ENCODE assay signal across 27 cellular contexts in genomic region chr2:35688298-35688697, GRCh38.
"Had no signal": no experiment of that assay in that cellular context is flagged by ENCODE, and none has a peak within 500 bp of the region (broad histone marks: within the 10 kb centered on the region; RNA-seq: fewer than 3 reads in every experiment).

No MANE protein-coding gene starts in this region.

- H3K4me3 Mint-ChIP-seq: mesothelial cell of epicardium; naive B cell; natural killer cell; nephron progenitor cell; neural progenitor cell; stimulated activated naive B cell treated with anti-CD40 and anti-IgM and Interleukin-4, amounts not matched to agents 10 μg/mL and 1 μg/mL and 100 μg/mL, for 72 hours had no signal

- H3K27me3 Mint-ChIP-seq: naive B cell; progenitor cell of endocrine pancreas; stimulated activated naive B cell treated with anti-CD40 and anti-IgM and Interleukin-4, amounts not matched to agents 10 μg/mL and 1 μg/mL and 100 μg/mL, for 72 hours had no signal

- H3K36me3 ChIP-seq: left ventricle myocardium inferior, neural progenitor cell, neutrophil, right atrium auricular region, stomach, thyroid gland, transverse colon, upper lobe of left lung, vagina had no signal

- H3K4me1 ChIP-seq: left ventricle myocardium inferior, neural progenitor cell, right atrium auricular region, stomach, testis, thyroid gland, transverse colon, upper lobe of left lung, vagina had no signal

- H3K27me3 ChIP-seq: neural progenitor cell, neutrophil, right atrium auricular region, stomach, testis, thyroid gland, transverse colon, upper lobe of left lung, vagina had no signal

- H2AFZ ChIP-seq: neural progenitor cell had no signal

- H3K4me2 ChIP-seq: neural progenitor cell had no signal

- H3K9ac ChIP-seq: neural progenitor cell had no signal

- H3K9me3 Mint-ChIP-seq: mesothelial cell of epicardium, nephron progenitor cell, neural progenitor cell had no signal

- H3K27ac Mint-ChIP-seq: mesothelial cell of epicardium; naive B cell; natural killer cell; nephron progenitor cell; neural progenitor cell; progenitor cell of endocrine pancreas; stimulated activated naive B cell treated with anti-CD40 and anti-IgM and Interleukin-4, amounts not matched to agents 10 μg/mL and 1 μg/mL and 100 μg/mL, for 72 hours had no signal

- H3K27ac ChIP-seq: left ventricle myocardium inferior, neural progenitor cell, neutrophil, right atrium auricular region, skin epidermis, stomach, testis, thyroid gland, transverse colon, upper lobe of left lung, vagina had no signal

- DNase-seq: islet precursor cell; left ventricle myocardium inferior; mesendoderm; naive B cell; natural killer cell; nephron progenitor cell; occipital lobe; stimulated activated CD4-positive, alpha-beta T cell treated with anti-CD3 and anti-CD28 coated beads, Interleukin-12 subunit alpha, Interleukin-12 subunit beta, amount 100 ng/mL, for 4 hours; stimulated activated CD4-positive, alpha-beta T cell treated with anti-CD3 and anti-CD28 coated beads, Interleukin-15, amount 100 ng/mL, for 24 hours; stimulated activated CD4-positive, alpha-beta T cell treated with anti-CD3 and anti-CD28 coated beads, Interleukin-2, amount 100 ng/mL, for 24 hours; stimulated activated CD4-positive, alpha-beta T cell treated with anti-CD3 and anti-CD28 coated beads, Interleukin-4, amount 100 ng/mL, for 1 hour; stimulated activated naive B cell treated with anti-CD40 and anti-IgM and Interleukin-4, amounts not matched to agents 10 μg/mL and 1 μg/mL and 100 μg/mL, for 72 hours; stimulated activated naive CD8-positive, alpha-beta T cell treated with anti-CD3 and anti-CD28 coated beads, Interleukin-15, Interleukin-2, amounts not matched to agents 100 U/mL and 50 U/mL, for 24 hours; stomach; testis; thyroid gland; transverse colon; upper lobe of left lung had no signal

- H3K36me3 Mint-ChIP-seq: mesothelial cell of epicardium; naive B cell; natural killer cell; neural progenitor cell; stimulated activated naive B cell treated with anti-CD40 and anti-IgM and Interleukin-4, amounts not matched to agents 10 μg/mL and 1 μg/mL and 100 μg/mL, for 72 hours had no signal

- H3K4me1 Mint-ChIP-seq: mesothelial cell of epicardium; naive B cell; natural killer cell; nephron progenitor cell; neural progenitor cell; stimulated activated naive B cell treated with anti-CD40 and anti-IgM and Interleukin-4, amounts not matched to agents 10 μg/mL and 1 μg/mL and 100 μg/mL, for 72 hours had no signal

- ATAC-seq: natural killer cell; sciatic nerve; stimulated activated naive B cell treated with anti-CD40 and anti-IgM and Interleukin-4, amounts not matched to agents 10 μg/mL and 1 μg/mL and 100 μg/mL, for 72 hours; stimulated activated naive CD8-positive, alpha-beta T cell treated with anti-CD3 and anti-CD28 coated beads, Interleukin-15, Interleukin-2, amounts not matched to agents 100 U/mL and 50 U/mL, for 24 hours had no signal

- H3K4me3 ChIP-seq: left ventricle myocardium inferior, lung, neural progenitor cell, right atrium auricular region, skin epidermis, stomach, testis, thyroid gland, transverse colon, upper lobe of left lung, vagina had no signal

- H3K9me3 ChIP-seq: left ventricle myocardium inferior, neutrophil, right atrium auricular region, stomach, testis, thyroid gland, transverse colon, upper lobe of left lung, vagina had no signal
